Comparison of ENCODE assay signal across 24 cellular contexts in genomic region chr12:81337891-81338290, GRCh38.
"Had no signal": no experiment of that assay in that cellular context is flagged by ENCODE, and none has a peak within 500 bp of the region (broad histone marks: within the 10 kb centered on the region; RNA-seq: fewer than 3 reads in every experiment).

No MANE protein-coding gene starts in this region.

- DNase-seq: activated B cell treated with CpG ODN at 0.5 μM for 24 hours; activated CD4-positive, alpha-beta T cell treated with anti-CD3 and anti-CD28 coated beads for 1 hour; activated CD4-positive, alpha-beta T cell treated with anti-CD3 and anti-CD28 coated beads, Interleukin-2, amount 10 ng/mL, durations not matched to agents 24 days and 14 days; activated CD4-positive, alpha-beta T cell treated with anti-CD3 and anti-CD28 coated beads, Interleukin-2, amount 50 U/mL, for 48 hours; activated CD8-positive, alpha-beta memory T cell treated with anti-CD3 and anti-CD28 coated beads, Interleukin-2, amount 10 ng/mL, durations not matched to agents 7 days and 5 days; activated effector memory CD4-positive, alpha-beta T cell treated with Interleukin-2 at 50 U/mL for 16 hours; activated naive CD4-positive, alpha-beta T cell; activated T-cell treated with anti-CD3 and anti-CD28 coated beads, Interleukin-2, amount 50 U/mL, for 24 hours; amniotic stem cell; central memory CD4-positive, alpha-beta T cell; NCI-H1092; NCI-H1417; NCI-H1930; NCI-H2171; NCI-H2227 treated with DMSO at 0.1 percent for 48 hours; NCI-H510A treated with DMSO at 0.1 percent for 48 hours; Peyer's patch; SHP77; T-helper 9 cell had no signal

- H3K27ac ChIP-seq: Peyer's patch, RWPE1, SJSA1 had no signal

- H3K36me3 Mint-ChIP-seq: activated CD8-positive, alpha-beta memory T cell treated with anti-CD3 and anti-CD28 coated beads, Interleukin-2, amount 10 ng/mL, durations not matched to agents 7 days and 5 days; activated naive CD4-positive, alpha-beta T cell treated with anti-CD3 and anti-CD28 coated beads, Interleukin-2, amount 50 U/mL, for 24 hours had no signal

- H3K9me3 ChIP-seq: Peyer's patch, SJSA1 had no signal

- H3K27me3 ChIP-seq: Peyer's patch, SJSA1 had no signal

- H3K27ac Mint-ChIP-seq: activated B cell treated with CpG ODN at 0.5 μM for 24 hours; activated CD4-positive, alpha-beta T cell treated with anti-CD3 and anti-CD28 coated beads, Interleukin-2, amount 10 ng/mL, durations not matched to agents 24 days and 14 days; activated CD8-positive, alpha-beta memory T cell treated with anti-CD3 and anti-CD28 coated beads, Interleukin-2, amount 10 ng/mL, durations not matched to agents 7 days and 5 days; activated naive CD4-positive, alpha-beta T cell treated with anti-CD3 and anti-CD28 coated beads, Interleukin-2, amount 50 U/mL, for 24 hours; activated T-cell treated with anti-CD3 and anti-CD28 coated beads, Interleukin-2, amount 50 U/mL, for 24 hours; activated T-helper 1 cell treated with anti-CD3 and anti-CD28 coated beads, Interleukin-12 subunit alpha, Interleukin-12 subunit beta, Interleukin-2, Interleukin-4 antibody, amounts not matched to agents 30 ng/mL and 10 ng/mL and 1 ng/mL, durations not matched to agents 14 hours and 24 hours and 36 hours; T-helper 1 cell treated with Interleukin-12 subunit alpha and Interleukin-12 subunit beta and Interleukin-4 antibody, amounts not matched to agents 30 μg/mL and 1 μg/mL, for 36 hours had no signal

- H3K4me3 Mint-ChIP-seq: activated B cell treated with CpG ODN at 0.5 μM for 24 hours; activated CD4-positive, alpha-beta T cell treated with anti-CD3 and anti-CD28 coated beads, Interleukin-2, amount 10 ng/mL, durations not matched to agents 24 days and 14 days; activated CD8-positive, alpha-beta memory T cell treated with anti-CD3 and anti-CD28 coated beads, Interleukin-2, amount 10 ng/mL, durations not matched to agents 7 days and 5 days; activated naive CD4-positive, alpha-beta T cell treated with anti-CD3 and anti-CD28 coated beads, Interleukin-2, amount 50 U/mL, for 24 hours; activated T-cell treated with anti-CD3 and anti-CD28 coated beads, Interleukin-2, amount 50 U/mL, for 24 hours; activated T-helper 1 cell treated with anti-CD3 and anti-CD28 coated beads, Interleukin-12 subunit alpha, Interleukin-12 subunit beta, Interleukin-2, Interleukin-4 antibody, amounts not matched to agents 30 ng/mL and 10 ng/mL and 1 ng/mL, durations not matched to agents 14 hours and 24 hours and 36 hours; T-helper 1 cell treated with Interleukin-12 subunit alpha and Interleukin-12 subunit beta and Interleukin-4 antibody, amounts not matched to agents 30 μg/mL and 1 μg/mL, for 36 hours had no signal

- H3K4me3 ChIP-seq: Peyer's patch, SJSA1 had no signal

- H3K9me3 Mint-ChIP-seq: activated B cell treated with CpG ODN at 0.5 μM for 24 hours; activated CD4-positive, alpha-beta T cell treated with anti-CD3 and anti-CD28 coated beads, Interleukin-2, amount 10 ng/mL, durations not matched to agents 24 days and 14 days; activated naive CD4-positive, alpha-beta T cell treated with anti-CD3 and anti-CD28 coated beads, Interleukin-2, amount 50 U/mL, for 24 hours; activated T-helper 1 cell treated with anti-CD3 and anti-CD28 coated beads, Interleukin-12 subunit alpha, Interleukin-12 subunit beta, Interleukin-2, Interleukin-4 antibody, amounts not matched to agents 30 ng/mL and 10 ng/mL and 1 ng/mL, durations not matched to agents 14 hours and 24 hours and 36 hours; T-helper 1 cell treated with Interleukin-12 subunit alpha and Interleukin-12 subunit beta and Interleukin-4 antibody, amounts not matched to agents 30 μg/mL and 1 μg/mL, for 36 hours had no signal

- H3K4me1 ChIP-seq: Peyer's patch, SJSA1 had no signal

- H3K4me1 Mint-ChIP-seq: activated B cell treated with CpG ODN at 0.5 μM for 24 hours; activated CD4-positive, alpha-beta T cell treated with anti-CD3 and anti-CD28 coated beads, Interleukin-2, amount 10 ng/mL, durations not matched to agents 24 days and 14 days; activated CD8-positive, alpha-beta memory T cell treated with anti-CD3 and anti-CD28 coated beads, Interleukin-2, amount 10 ng/mL, durations not matched to agents 7 days and 5 days; activated naive CD4-positive, alpha-beta T cell treated with anti-CD3 and anti-CD28 coated beads, Interleukin-2, amount 50 U/mL, for 24 hours had no signal

- H3K36me3 ChIP-seq: Peyer's patch, SJSA1 had no signal

- H3K27me3 Mint-ChIP-seq: activated B cell treated with CpG ODN at 0.5 μM for 24 hours; activated CD4-positive, alpha-beta T cell treated with anti-CD3 and anti-CD28 coated beads, Interleukin-2, amount 10 ng/mL, durations not matched to agents 24 days and 14 days; activated CD8-positive, alpha-beta memory T cell treated with anti-CD3 and anti-CD28 coated beads, Interleukin-2, amount 10 ng/mL, durations not matched to agents 7 days and 5 days; activated naive CD4-positive, alpha-beta T cell treated with anti-CD3 and anti-CD28 coated beads, Interleukin-2, amount 50 U/mL, for 24 hours; activated T-cell treated with anti-CD3 and anti-CD28 coated beads, Interleukin-2, amount 50 U/mL, for 24 hours had no signal
